Comparison of ENCODE assay signal across 20 cellular contexts in genomic region chr19:33108161-33108560, GRCh38. TPM values are rescaled to one million over a fixed set of nuclear protein-coding genes. Genes with fewer than 3 reads are reported as not detected.
DNase-seq lines count a peak whose midpoint lies in the region; ATAC-seq and TF ChIP-seq lines count a peak whose summit lies in the region.
"Had no signal": no experiment of that assay in that cellular context is flagged by ENCODE, and none has a peak within 500 bp of the region (broad histone marks: within the 10 kb centered on the region; RNA-seq: fewer than 3 reads in every experiment).

No MANE protein-coding gene starts in this region.

- no peaks in the 10 kb centered on the region for H3K4me1 ChIP-seq in H9 (ENCODE audit: insufficient read depth, low read length)
- no peaks in the 10 kb centered on the region for H3K4me1 ChIP-seq in GM23338 (ENCODE audit: insufficient read depth)
- no peaks in the 10 kb centered on the region for H3K4me1 ChIP-seq in mucosa of descending colon (ENCODE audit: low read depth)
- H3K4me1 ChIP-seq: A549, HAP-1 had no signal

- H3F3A ChIP-seq in GM23338 (replicated peaks; ENCODE audit: low read depth) = no peaks in the 10 kb centered on the region

- no peak for ATAC-seq in GM23338
- ATAC-seq in mucosa of descending colon = no peak
- ATAC-seq: A549, GM12878 had no signal

- H3K9me2 ChIP-seq in GM23338 (ENCODE audit: insufficient read depth) = no peaks in the 10 kb centered on the region

- H4K91ac ChIP-seq in H9 (ENCODE audit: insufficient read length, low read depth, low read length) = no peak overlapping the region

- H3K4me2 ChIP-seq in H9 (ENCODE audit: insufficient read depth, insufficient read length, low read length) = no peak overlapping the region
- H3K4me2 ChIP-seq in GM23338 = no peak overlapping the region
- H3K4me2 ChIP-seq: A549 had no signal

- H2AFZ ChIP-seq in H9 (ENCODE audit: low read length) = no peak overlapping the region
- no peak overlapping the region for H2AFZ ChIP-seq in GM23338
- H2AFZ ChIP-seq: GM23248 had no signal

- H3K27ac ChIP-seq in H9 (ENCODE audit: insufficient read length, low read depth, low read length) (no peak overlapping the region), caudate nucleus (ENCODE audit: low read depth, low read length) (peak overlapping the region; percentile 54), GM23338 (ENCODE audit: low read depth) (no peak overlapping the region)
- H3K27ac ChIP-seq: A549, GM23248 had no signal

- H3K79me2 ChIP-seq in H9 (ENCODE audit: insufficient read depth, low read length) = no peaks in the 10 kb centered on the region
- no peaks in the 10 kb centered on the region for H3K79me2 ChIP-seq in GM23338 (replicated peaks; ENCODE audit: insufficient read depth)

- DNase-seq in H9 (no peak), caudate nucleus (lab: John Stamatoyannopoulos, UW) (peak in 2 of 61 donors; percentile 13), nephron progenitor cell (no peak), GM23338 (ENCODE audit: low spot score) (no peak), AG08396 (ENCODE audit: low spot score) (no peak), mucosa of descending colon (no peak), cardiac septum (ENCODE audit: low spot score) (no peak)
- DNase-seq: 8988T; ACHN; C1 segment of cervical spinal cord; CD4-positive, alpha-beta memory T cell; COR-L47; DMS153; DND-41; GM23248 had no signal

- H3K14ac ChIP-seq in H9 (ENCODE audit: insufficient read depth, low read length) = no peak overlapping the region

- H3K27me3 Mint-ChIP-seq in H9 (ENCODE audit: low read depth) (no peaks in the 10 kb centered on the region), nephron progenitor cell (ENCODE audit: low read depth, poor library complexity) (no peaks in the 10 kb centered on the region), GM23338 (ENCODE audit: insufficient read depth, low read depth, poor library complexity) (peaks cover 1% of the 10 kb centered on the region)
- H3K27me3 Mint-ChIP-seq: CD4-positive, alpha-beta memory T cell had no signal

- H3K27ac Mint-ChIP-seq in H9 (peak overlapping the region; percentile 9 to 79 (median 37); a peak in 5 of 7 replicates), nephron progenitor cell (peak overlapping the region; percentile 9), GM23338 (no peak overlapping the region)

- H3K9me3 ChIP-seq in H9 (ENCODE audit: control insufficient read depth, low read depth, low read length) = no peaks in the 10 kb centered on the region
- no peaks in the 10 kb centered on the region for H3K9me3 ChIP-seq in mucosa of descending colon
- H3K9me3 ChIP-seq: A549, HAP-1 had no signal

- no peak overlapping the region for H2AK5ac ChIP-seq in H9 (ENCODE audit: insufficient read length, low read length)

- H3K9me3 Mint-ChIP-seq in H9 (no peaks in the 10 kb centered on the region), nephron progenitor cell (no peaks in the 10 kb centered on the region), GM23338 (no peaks in the 10 kb centered on the region)
- H3K9me3 Mint-ChIP-seq: CD4-positive, alpha-beta memory T cell had no signal

- H4K20me1 ChIP-seq in H9 (ENCODE audit: control insufficient read depth, insufficient read depth, insufficient read length) (no peaks in the 10 kb centered on the region), GM23338 (replicated peaks; ENCODE audit: insufficient read depth) (no peaks in the 10 kb centered on the region)

- no peaks in the 10 kb centered on the region for H3K4me1 Mint-ChIP-seq in H9
- no peaks in the 10 kb centered on the region for H3K4me1 Mint-ChIP-seq in nephron progenitor cell
- H3K4me1 Mint-ChIP-seq in GM23338 = no peaks in the 10 kb centered on the region
- H3K4me1 Mint-ChIP-seq: CD4-positive, alpha-beta memory T cell had no signal

- no CpG with 5 or more reads among the region's 10 CpGs for WGBS in H9 (ENCODE audit: extremely low coverage, insufficient read length, low lambda C conversion rate)

- TF ChIP-seq CTCF in H9 (conservative IDR thresholded peaks at IDR 0.05) (no peak), nephron progenitor cell (IDR thresholded peaks at IDR 0.05) (no peak), GM23338 (conservative IDR thresholded peaks at IDR 0.05; ENCODE audit: low read depth in 2 of 2) (no peak), mucosa of descending colon (IDR thresholded peaks at IDR 0.05) (no peak)

- H2BK12ac ChIP-seq in H9 (ENCODE audit: insufficient read length, low read depth, low read length) = no peak overlapping the region

- H3K9ac ChIP-seq in H9 (ENCODE audit: extremely low read depth, insufficient read length, low read length) = no peak overlapping the region
- H3K9ac ChIP-seq: GM23248 had no signal

- no peak overlapping the region for H2BK15ac ChIP-seq in H9 (ENCODE audit: low read depth, low read length)

- H3K4me3 Mint-ChIP-seq in H9 = no peak overlapping the region
- H3K4me3 Mint-ChIP-seq in nephron progenitor cell = no peak overlapping the region
- H3K4me3 Mint-ChIP-seq in GM23338 = no peak overlapping the region
- H3K4me3 Mint-ChIP-seq: CD4-positive, alpha-beta memory T cell had no signal

- H2BK20ac ChIP-seq in H9 (ENCODE audit: low read depth, low read length, poor library complexity, severe bottlenecking) = no peak overlapping the region

- H4K5ac ChIP-seq in H9 (ENCODE audit: insufficient read length, low read depth, low read length) = no peak overlapping the region

- intact Hi-C loops in mucosa of descending colon (cut with DNase I, micrococcal nuclease) (no loop called here), cardiac septum (cut with DNase I) (no loop called here)

- H3K4ac ChIP-seq in H9 (ENCODE audit: low read depth, low read length) = no peak overlapping the region

- H3K56ac ChIP-seq in H9 (ENCODE audit: insufficient read length, low read depth, low read length) = no peak overlapping the region

- no peak overlapping the region for H3K23ac ChIP-seq in H9 (ENCODE audit: insufficient read length, low read depth, low read length)

- H3K4me3 ChIP-seq in GM23338 = no peak overlapping the region
- H3K4me3 ChIP-seq in mucosa of descending colon = no peak overlapping the region
- H3K4me3 ChIP-seq: A549, GM12878, GM23248, HAP-1 had no signal

- peaks cover 13% of the 10 kb centered on the region for H3K36me3 ChIP-seq in GM23338 (ENCODE audit: insufficient read depth)
- H3K36me3 ChIP-seq in mucosa of descending colon (ENCODE audit: low read depth) = peaks cover 3% of the 10 kb centered on the region

- H3K36me3 Mint-ChIP-seq in H9 (ENCODE audit: insufficient read depth in 1 of 3, low read depth in 3 of 3) = peaks cover 7 to 68% (median 44%) of the 10 kb centered on the region in 3 experiments; a peak in 6 of 7 replicates
- peaks cover 61% of the 10 kb centered on the region for H3K36me3 Mint-ChIP-seq in nephron progenitor cell (ENCODE audit: low read depth)
- H3K36me3 Mint-ChIP-seq in GM23338 (ENCODE audit: low read depth) = peaks cover 43% of the 10 kb centered on the region

- H3K18ac ChIP-seq in H9 (ENCODE audit: insufficient read length, low read depth, low read length) = no peak overlapping the region

- H4K8ac ChIP-seq in H9 (replicated peaks; ENCODE audit: insufficient read length, low read depth, low read length) = no peak overlapping the region

- H3T11ph ChIP-seq in H9 (ENCODE audit: low read length) = no peak overlapping the region

- no peak overlapping the region for H2BK5ac ChIP-seq in H9 (ENCODE audit: insufficient read length, low read length)

- H3K27me3 ChIP-seq in H9 (ENCODE audit: insufficient read depth, low read length) (no peaks in the 10 kb centered on the region), GM23338 (ENCODE audit: insufficient read depth) (no peaks in the 10 kb centered on the region)

- no peaks in the 10 kb centered on the region for H3K23me2 ChIP-seq in H9 (ENCODE audit: insufficient read length, low read depth, low read length, poor library complexity, severe bottlenecking)

- no peak overlapping the region for H2BK120ac ChIP-seq in H9 (ENCODE audit: low read depth, low read length, poor library complexity, severe bottlenecking)

- H3K79me1 ChIP-seq in H9 (ENCODE audit: insufficient read depth, low read depth, low read length, poor library complexity, severe bottlenecking) = no peaks in the 10 kb centered on the region

TF ChIP-seq in GM23338, 12 proteins besides CTCF, POLR2A, EP300 and RAD21 (continues in another document):
- TF ChIP-seq ETS1 (IDR thresholded peaks at IDR 0.05) = no peak

RNA-seq across cellular contexts. Expression of gene WDR88, which starts 23.8 kb away (rescaled TPM):
- total RNA-seq in H9 (2021) (not detected in 2 replicates), mucosa of descending colon (not detected), cardiac septum (not detected)
- not detected in 2 replicates for total RNA-seq in GM23338 (2014; rRNA removed; shearing (Covaris generic))
- not detected in 2 replicates for polyA plus RNA-seq in GM23338 (2016; fragmentation: Nextera tagmentation; extraction: Ambion mirVana)
- total RNA-seq: GM12878, GM23248, H4 had no signal
- polyA plus RNA-seq: BJ had no signal

RNA-seq across cellular contexts. Expression of gene GPATCH1, which starts 27.2 kb away (rescaled TPM):
- total RNA-seq in H9 (2021) = 11.7 and 12.2 TPM in 2 replicates
- 8.1 and 13.6 TPM in 2 replicates for total RNA-seq in GM23338 (2014; rRNA removed; shearing (Covaris generic))
- 11.5 and 12.0 TPM in 2 replicates for polyA plus RNA-seq in GM23338 (2016; fragmentation: Nextera tagmentation; extraction: Ambion mirVana)
- 10 to 100 TPM; 11.9 to 12.4 (median 11.9) TPM for total RNA-seq in mucosa of descending colon
- total RNA-seq in cardiac septum = 5.2 TPM

RNA-seq across cellular contexts. Expression of gene RHPN2, which starts 43.5 kb away (rescaled TPM):
- total RNA-seq in H9 (2021) = 29.1 and 29.2 TPM in 2 replicates
- total RNA-seq in GM23338 (2014; rRNA removed; shearing (Covaris generic)) = 28.8 and 29.6 TPM in 2 replicates
- polyA plus RNA-seq in GM23338 (2016; fragmentation: Nextera tagmentation; extraction: Ambion mirVana) = 14.2 and 15.7 TPM in 2 replicates
- 10 to 100 TPM; 37.3 to 72.7 (median 68.3) TPM for total RNA-seq in mucosa of descending colon
- total RNA-seq in cardiac septum = 0.67 TPM

Comparison
In these comparisons a context has a peak if more than half of its experiments do, and no peak if none do; other contexts are left out.
1. RNA of gene RHPN2, which starts 43.5 kb away (total RNA-seq): 37.3 to 72.7 TPM in mucosa of descending colon, 28.8 to 29.6 TPM in GM23338 and 29.1 to 29.2 TPM in H9; 0.67 TPM in cardiac septum (single experiment); every median in the first group is over 10 times any median in the second.